In genomic region chr18:36835927-36836326, GRCh38 we compare ENCODE assay signal across 9 cellular contexts.
"Had no signal": no experiment of that assay in that cellular context is flagged by ENCODE, and none has a peak within 500 bp of the region (broad histone marks: within the 10 kb centered on the region; RNA-seq: fewer than 3 reads in every experiment).

No MANE protein-coding gene starts in this region.

- H3K9me3 Mint-ChIP-seq: HFFc6 had no signal

- H3K27ac ChIP-seq: GM23248, HL-60 had no signal

- H3K4me3 Mint-ChIP-seq: HFFc6, IgD-negative memory B cell had no signal

- ATAC-seq: HCT116, HepG2 had no signal

- H3K4me3 ChIP-seq: GM23248, HAP-1 had no signal

- H3K27ac Mint-ChIP-seq: HFFc6, IgD-negative memory B cell had no signal

- H3K27me3 Mint-ChIP-seq: IgD-negative memory B cell had no signal

- DNase-seq: GM23248, GOT3, H7, HFFc6 had no signal

- FAIRE-seq: HepG2 had no signal

- H3K9me3 ChIP-seq: HAP-1 had no signal

- H3K4me1 ChIP-seq: HAP-1 had no signal
